1 cellular context compared by ENCODE assay signal in genomic region chr6:73389854-73390253, GRCh38.
A peak's percentile ranks its signal among the peaks of the same experiment; 100 is the strongest.
TF ChIP-seq lines count a peak whose summit lies in the region.

No MANE protein-coding gene starts in this region.

TF ChIP-seq in K562, 482 proteins besides CTCF, POLR2A, EP300 and RAD21:
- TF ChIP-seq, protein P1, sequence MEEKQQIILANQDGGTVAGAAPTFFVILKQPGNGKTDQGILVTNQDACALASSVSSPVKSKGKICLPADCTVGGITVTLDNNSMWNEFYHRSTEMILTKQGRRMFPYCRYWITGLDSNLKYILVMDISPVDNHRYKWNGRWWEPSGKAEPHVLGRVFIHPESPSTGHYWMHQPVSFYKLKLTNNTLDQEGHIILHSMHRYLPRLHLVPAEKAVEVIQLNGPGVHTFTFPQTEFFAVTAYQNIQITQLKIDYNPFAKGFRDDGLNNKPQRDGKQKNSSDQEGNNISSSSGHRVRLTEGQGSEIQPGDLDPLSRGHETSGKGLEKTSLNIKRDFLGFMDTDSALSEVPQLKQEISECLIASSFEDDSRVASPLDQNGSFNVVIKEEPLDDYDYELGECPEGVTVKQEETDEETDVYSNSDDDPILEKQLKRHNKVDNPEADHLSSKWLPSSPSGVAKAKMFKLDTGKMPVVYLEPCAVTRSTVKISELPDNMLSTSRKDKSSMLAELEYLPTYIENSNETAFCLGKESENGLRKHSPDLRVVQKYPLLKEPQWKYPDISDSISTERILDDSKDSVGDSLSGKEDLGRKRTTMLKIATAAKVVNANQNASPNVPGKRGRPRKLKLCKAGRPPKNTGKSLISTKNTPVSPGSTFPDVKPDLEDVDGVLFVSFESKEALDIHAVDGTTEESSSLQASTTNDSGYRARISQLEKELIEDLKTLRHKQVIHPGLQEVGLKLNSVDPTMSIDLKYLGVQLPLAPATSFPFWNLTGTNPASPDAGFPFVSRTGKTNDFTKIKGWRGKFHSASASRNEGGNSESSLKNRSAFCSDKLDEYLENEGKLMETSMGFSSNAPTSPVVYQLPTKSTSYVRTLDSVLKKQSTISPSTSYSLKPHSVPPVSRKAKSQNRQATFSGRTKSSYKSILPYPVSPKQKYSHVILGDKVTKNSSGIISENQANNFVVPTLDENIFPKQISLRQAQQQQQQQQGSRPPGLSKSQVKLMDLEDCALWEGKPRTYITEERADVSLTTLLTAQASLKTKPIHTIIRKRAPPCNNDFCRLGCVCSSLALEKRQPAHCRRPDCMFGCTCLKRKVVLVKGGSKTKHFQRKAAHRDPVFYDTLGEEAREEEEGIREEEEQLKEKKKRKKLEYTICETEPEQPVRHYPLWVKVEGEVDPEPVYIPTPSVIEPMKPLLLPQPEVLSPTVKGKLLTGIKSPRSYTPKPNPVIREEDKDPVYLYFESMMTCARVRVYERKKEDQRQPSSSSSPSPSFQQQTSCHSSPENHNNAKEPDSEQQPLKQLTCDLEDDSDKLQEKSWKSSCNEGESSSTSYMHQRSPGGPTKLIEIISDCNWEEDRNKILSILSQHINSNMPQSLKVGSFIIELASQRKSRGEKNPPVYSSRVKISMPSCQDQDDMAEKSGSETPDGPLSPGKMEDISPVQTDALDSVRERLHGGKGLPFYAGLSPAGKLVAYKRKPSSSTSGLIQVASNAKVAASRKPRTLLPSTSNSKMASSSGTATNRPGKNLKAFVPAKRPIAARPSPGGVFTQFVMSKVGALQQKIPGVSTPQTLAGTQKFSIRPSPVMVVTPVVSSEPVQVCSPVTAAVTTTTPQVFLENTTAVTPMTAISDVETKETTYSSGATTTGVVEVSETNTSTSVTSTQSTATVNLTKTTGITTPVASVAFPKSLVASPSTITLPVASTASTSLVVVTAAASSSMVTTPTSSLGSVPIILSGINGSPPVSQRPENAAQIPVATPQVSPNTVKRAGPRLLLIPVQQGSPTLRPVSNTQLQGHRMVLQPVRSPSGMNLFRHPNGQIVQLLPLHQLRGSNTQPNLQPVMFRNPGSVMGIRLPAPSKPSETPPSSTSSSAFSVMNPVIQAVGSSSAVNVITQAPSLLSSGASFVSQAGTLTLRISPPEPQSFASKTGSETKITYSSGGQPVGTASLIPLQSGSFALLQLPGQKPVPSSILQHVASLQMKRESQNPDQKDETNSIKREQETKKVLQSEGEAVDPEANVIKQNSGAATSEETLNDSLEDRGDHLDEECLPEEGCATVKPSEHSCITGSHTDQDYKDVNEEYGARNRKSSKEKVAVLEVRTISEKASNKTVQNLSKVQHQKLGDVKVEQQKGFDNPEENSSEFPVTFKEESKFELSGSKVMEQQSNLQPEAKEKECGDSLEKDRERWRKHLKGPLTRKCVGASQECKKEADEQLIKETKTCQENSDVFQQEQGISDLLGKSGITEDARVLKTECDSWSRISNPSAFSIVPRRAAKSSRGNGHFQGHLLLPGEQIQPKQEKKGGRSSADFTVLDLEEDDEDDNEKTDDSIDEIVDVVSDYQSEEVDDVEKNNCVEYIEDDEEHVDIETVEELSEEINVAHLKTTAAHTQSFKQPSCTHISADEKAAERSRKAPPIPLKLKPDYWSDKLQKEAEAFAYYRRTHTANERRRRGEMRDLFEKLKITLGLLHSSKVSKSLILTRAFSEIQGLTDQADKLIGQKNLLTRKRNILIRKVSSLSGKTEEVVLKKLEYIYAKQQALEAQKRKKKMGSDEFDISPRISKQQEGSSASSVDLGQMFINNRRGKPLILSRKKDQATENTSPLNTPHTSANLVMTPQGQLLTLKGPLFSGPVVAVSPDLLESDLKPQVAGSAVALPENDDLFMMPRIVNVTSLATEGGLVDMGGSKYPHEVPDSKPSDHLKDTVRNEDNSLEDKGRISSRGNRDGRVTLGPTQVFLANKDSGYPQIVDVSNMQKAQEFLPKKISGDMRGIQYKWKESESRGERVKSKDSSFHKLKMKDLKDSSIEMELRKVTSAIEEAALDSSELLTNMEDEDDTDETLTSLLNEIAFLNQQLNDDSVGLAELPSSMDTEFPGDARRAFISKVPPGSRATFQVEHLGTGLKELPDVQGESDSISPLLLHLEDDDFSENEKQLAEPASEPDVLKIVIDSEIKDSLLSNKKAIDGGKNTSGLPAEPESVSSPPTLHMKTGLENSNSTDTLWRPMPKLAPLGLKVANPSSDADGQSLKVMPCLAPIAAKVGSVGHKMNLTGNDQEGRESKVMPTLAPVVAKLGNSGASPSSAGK (IDR thresholded peaks at IDR 0.05): peak; percentile 7; the same call in 1 of the 2 replicates
- TF ChIP-seq FOXK2 (conservative IDR thresholded peaks at IDR 0.05 in 1 of 2, IDR thresholded peaks at IDR 0.05 in 1 of 2; ENCODE audit: low read depth in 2 of 2): 0 out of 4 replicates have a peak, but pooled peaks of 1 of the 2 experiments have one; percentile 12
- TF ChIP-seq ZNF77 (CRISPR knock-in tag; IDR thresholded peaks at IDR 0.05): no peak
- TF ChIP-seq SP2 (IDR thresholded peaks at IDR 0.05; ENCODE audit: extremely low read depth, low read depth, low read length, poor library complexity, severe bottlenecking): no peak
- TF ChIP-seq, protein P2, sequence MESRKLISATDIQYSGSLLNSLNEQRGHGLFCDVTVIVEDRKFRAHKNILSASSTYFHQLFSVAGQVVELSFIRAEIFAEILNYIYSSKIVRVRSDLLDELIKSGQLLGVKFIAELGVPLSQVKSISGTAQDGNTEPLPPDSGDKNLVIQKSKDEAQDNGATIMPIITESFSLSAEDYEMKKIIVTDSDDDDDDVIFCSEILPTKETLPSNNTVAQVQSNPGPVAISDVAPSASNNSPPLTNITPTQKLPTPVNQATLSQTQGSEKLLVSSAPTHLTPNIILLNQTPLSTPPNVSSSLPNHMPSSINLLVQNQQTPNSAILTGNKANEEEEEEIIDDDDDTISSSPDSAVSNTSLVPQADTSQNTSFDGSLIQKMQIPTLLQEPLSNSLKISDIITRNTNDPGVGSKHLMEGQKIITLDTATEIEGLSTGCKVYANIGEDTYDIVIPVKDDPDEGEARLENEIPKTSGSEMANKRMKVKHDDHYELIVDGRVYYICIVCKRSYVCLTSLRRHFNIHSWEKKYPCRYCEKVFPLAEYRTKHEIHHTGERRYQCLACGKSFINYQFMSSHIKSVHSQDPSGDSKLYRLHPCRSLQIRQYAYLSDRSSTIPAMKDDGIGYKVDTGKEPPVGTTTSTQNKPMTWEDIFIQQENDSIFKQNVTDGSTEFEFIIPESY (CRISPR knock-in tag; IDR thresholded peaks at IDR 0.05): peak; percentile 77
